ENCODE assay signal across 15 cellular contexts in the genomic region with DNA sequence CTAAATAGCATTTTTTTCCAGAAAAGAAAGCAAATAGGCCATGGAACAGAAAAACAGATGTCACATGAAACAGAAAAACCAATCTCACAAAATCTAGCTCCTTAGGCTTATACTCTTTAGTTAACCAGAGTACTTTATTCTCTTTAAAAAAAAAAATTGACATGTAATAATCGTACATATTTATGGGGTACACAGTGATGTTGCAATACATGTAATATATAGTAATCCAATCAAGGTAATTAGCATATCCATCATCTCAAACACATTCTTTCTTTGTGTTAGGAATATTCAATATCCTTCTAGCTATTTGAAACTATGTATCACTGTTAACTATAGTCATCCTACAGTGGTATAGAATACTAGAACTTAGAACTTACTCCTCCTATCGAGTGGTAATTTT. TPM values are rescaled to one million over a fixed set of nuclear protein-coding genes. Genes with fewer than 3 reads are reported as not detected.
DNase-seq lines count a peak whose midpoint lies in the region; ATAC-seq and TF ChIP-seq lines count a peak whose summit lies in the region.
"Had no signal": no experiment of that assay in that cellular context is flagged by ENCODE, and none has a peak within 500 bp of the region (broad histone marks: within the 10 kb centered on the region; RNA-seq: fewer than 3 reads in every experiment).

No MANE protein-coding gene starts in this region.

- H3K27me3 ChIP-seq in naive thymus-derived CD4-positive, alpha-beta T cell (ENCODE audit: control insufficient read depth in 2 of 2, insufficient read depth in 2 of 2, low read length in 2 of 2), result no peaks in the 10 kb centered on the region
- H3K27me3 ChIP-seq in heart left ventricle, result no peaks in the 10 kb centered on the region
- H3K27me3 ChIP-seq in WERI-Rb-1 (ENCODE audit: insufficient read depth, low read depth, severe bottlenecking), result no peaks in the 10 kb centered on the region
- H3K27me3 ChIP-seq: BE2C had no signal

- peak overlapping the region; percentile 21 to 53 for H3K27ac Mint-ChIP-seq in natural killer cell
- H3K27ac Mint-ChIP-seq in natural killer cell treated with Interleukin-12 subunit alpha and Interleukin-12 subunit beta and Interleukin-15 and Interleukin-18, amount 100 ng/mL, for 72 hours, result no peak overlapping the region
- peak overlapping the region; percentile 61 for H3K27ac Mint-ChIP-seq in activated T-helper 17 cell treated with anti-CD3 and anti-CD28 coated beads, Interleukin-2, amount 50 U/mL, for 72 hours
- H3K27ac Mint-ChIP-seq in naive thymus-derived CD4-positive, alpha-beta T cell, result peak overlapping the region in 6 of 9 donors; percentile 4 to 67 (median 52)
- H3K27ac Mint-ChIP-seq in type B pancreatic cell, result peak overlapping the region; percentile 19
- no peak overlapping the region for H3K27ac Mint-ChIP-seq in osteocyte (ENCODE audit: unreplicated experiment)

- H3K4me3 ChIP-seq in naive thymus-derived CD4-positive, alpha-beta T cell (ENCODE audit: low read length), result no peak overlapping the region
- H3K4me3 ChIP-seq in heart left ventricle, result no peak overlapping the region
- H3K4me3 ChIP-seq in WERI-Rb-1 (ENCODE audit: low read depth, low read length), result no peak overlapping the region
- H3K4me3 ChIP-seq: A549, HAP-1 had no signal

- CTCF ChIA-PET in naive thymus-derived CD4-positive, alpha-beta T cell (lab: Charles Lee), result no interaction called here

- H3K27ac ChIP-seq in naive thymus-derived CD4-positive, alpha-beta T cell (ENCODE audit: low read depth, low read length), result no peak overlapping the region
- H3K27ac ChIP-seq in heart left ventricle, result no peak overlapping the region
- no peak overlapping the region for H3K27ac ChIP-seq in WERI-Rb-1
- H3K27ac ChIP-seq: A549, C4-2B had no signal

- no peak for ATAC-seq in natural killer cell
- no peak for ATAC-seq in natural killer cell treated with Interleukin-12 subunit alpha and Interleukin-12 subunit beta and Interleukin-15 and Interleukin-18, amount 100 ng/mL, for 72 hours
- no peak for ATAC-seq in activated T-helper 17 cell treated with anti-CD3 and anti-CD28 coated beads, Interleukin-2, amount 50 U/mL, for 72 hours (replicated peaks)
- no peak for ATAC-seq in naive thymus-derived CD4-positive, alpha-beta T cell
- no peak for ATAC-seq in heart left ventricle
- ATAC-seq: A549 had no signal

- no peak for DNase-seq in natural killer cell
- no peak for DNase-seq in natural killer cell treated with Interleukin-12 subunit alpha and Interleukin-12 subunit beta and Interleukin-15 and Interleukin-18, amount 100 ng/mL, for 72 hours (ENCODE audit: low spot score)
- no peak for DNase-seq in naive thymus-derived CD4-positive, alpha-beta T cell
- no peak for DNase-seq in type B pancreatic cell (ENCODE audit: extremely low spot score, unreplicated experiment)
- no peak for DNase-seq in heart left ventricle
- DNase-seq in WERI-Rb-1, result no peak
- DNase-seq in osteocyte (ENCODE audit: extremely low spot score, unreplicated experiment), result no peak
- DNase-seq: CD4-positive, alpha-beta memory T cell; DND-41; GDM1 had no signal

- no peaks in the 10 kb centered on the region for H3K4me1 ChIP-seq in naive thymus-derived CD4-positive, alpha-beta T cell (ENCODE audit: control insufficient read depth in 2 of 2, insufficient read depth in 2 of 2, low read length in 2 of 2)
- no peaks in the 10 kb centered on the region for H3K4me1 ChIP-seq in heart left ventricle

- no peaks in the 10 kb centered on the region for H3K9me3 Mint-ChIP-seq in natural killer cell
- no peaks in the 10 kb centered on the region for H3K9me3 Mint-ChIP-seq in natural killer cell treated with Interleukin-12 subunit alpha and Interleukin-12 subunit beta and Interleukin-15 and Interleukin-18, amount 100 ng/mL, for 72 hours
- H3K9me3 Mint-ChIP-seq in activated T-helper 17 cell treated with anti-CD3 and anti-CD28 coated beads, Interleukin-2, amount 50 U/mL, for 72 hours, result no peaks in the 10 kb centered on the region
- no peaks in the 10 kb centered on the region for H3K9me3 Mint-ChIP-seq in naive thymus-derived CD4-positive, alpha-beta T cell
- H3K9me3 Mint-ChIP-seq in type B pancreatic cell, result no peaks in the 10 kb centered on the region
- H3K9me3 Mint-ChIP-seq in osteocyte (ENCODE audit: unreplicated experiment), result no peaks in the 10 kb centered on the region
- H3K9me3 Mint-ChIP-seq: CD4-positive, alpha-beta memory T cell had no signal

- TF ChIP-seq CTCF in natural killer cell (IDR thresholded peaks at IDR 0.05), result no peak
- no peak for TF ChIP-seq CTCF in type B pancreatic cell (conservative IDR thresholded peaks at IDR 0.05)
- no peak for TF ChIP-seq CTCF in heart left ventricle (IDR thresholded peaks at IDR 0.05)
- TF ChIP-seq CTCF in WERI-Rb-1 (IDR thresholded peaks at IDR 0.05; ENCODE audit: low read depth, low read length), result no peak
- TF ChIP-seq CTCF in osteocyte (IDR thresholded peaks at IDR 0.05), result no peak

- H3K27me3 Mint-ChIP-seq in natural killer cell (ENCODE audit: low read depth in 2 of 2) (no peaks in the 10 kb centered on the region), type B pancreatic cell (no peaks in the 10 kb centered on the region), osteocyte (ENCODE audit: unreplicated experiment) (no peaks in the 10 kb centered on the region)
- no peaks in the 10 kb centered on the region for H3K27me3 Mint-ChIP-seq in natural killer cell treated with Interleukin-12 subunit alpha and Interleukin-12 subunit beta and Interleukin-15 and Interleukin-18, amount 100 ng/mL, for 72 hours
- H3K27me3 Mint-ChIP-seq in activated T-helper 17 cell treated with anti-CD3 and anti-CD28 coated beads, Interleukin-2, amount 50 U/mL, for 72 hours, result no peaks in the 10 kb centered on the region
- H3K27me3 Mint-ChIP-seq in naive thymus-derived CD4-positive, alpha-beta T cell, result no peaks in the 10 kb centered on the region
- H3K27me3 Mint-ChIP-seq: CD4-positive, alpha-beta memory T cell had no signal

- H3K36me3 ChIP-seq in naive thymus-derived CD4-positive, alpha-beta T cell (ENCODE audit: control insufficient read depth in 2 of 3, insufficient read depth in 3 of 3, low read length in 3 of 3), result peaks cover 20 to 95% (median 21%) of the 10 kb centered on the region in 3 experiments
- peaks cover 0 to 98% (median 78%) of the 10 kb centered on the region in 9 donors for H3K36me3 ChIP-seq in heart left ventricle
- H3K36me3 ChIP-seq in WERI-Rb-1, result peaks cover 7% of the 10 kb centered on the region; the same call in 1 of the 2 replicates

- intact Hi-C loops in natural killer cell (cut with micrococcal nuclease), result no loop called here
- intact Hi-C loops in naive thymus-derived CD4-positive, alpha-beta T cell (cut with micrococcal nuclease), result no loop called here
- intact Hi-C loops in heart left ventricle (cut with DNase I), result no loop called here

- POLR2A ChIA-PET in naive thymus-derived CD4-positive, alpha-beta T cell (lab: Charles Lee), result no interaction called here

- H3K36me3 Mint-ChIP-seq in natural killer cell, result peaks cover 34% of the 10 kb centered on the region
- H3K36me3 Mint-ChIP-seq in natural killer cell treated with Interleukin-12 subunit alpha and Interleukin-12 subunit beta and Interleukin-15 and Interleukin-18, amount 100 ng/mL, for 72 hours, result peaks cover 22% of the 10 kb centered on the region
- H3K36me3 Mint-ChIP-seq in activated T-helper 17 cell treated with anti-CD3 and anti-CD28 coated beads, Interleukin-2, amount 50 U/mL, for 72 hours (ENCODE audit: low read depth), result peaks cover 100% of the 10 kb centered on the region
- H3K36me3 Mint-ChIP-seq in naive thymus-derived CD4-positive, alpha-beta T cell, result peaks cover 9 to 75% (median 39%) of the 10 kb centered on the region in 5 donors
- peaks cover 69% of the 10 kb centered on the region for H3K36me3 Mint-ChIP-seq in type B pancreatic cell
- peaks cover 56% of the 10 kb centered on the region for H3K36me3 Mint-ChIP-seq in osteocyte (ENCODE audit: unreplicated experiment)

- 95 to 99% (median 97%) methylated on average over 2 of the region's 2 CpGs for WGBS in heart left ventricle, 4 donors

- no peak for TF ChIP-seq POLR2A in heart left ventricle (IDR thresholded peaks at IDR 0.05)

- H3K4me3 Mint-ChIP-seq in natural killer cell (no peak overlapping the region), type B pancreatic cell (no peak overlapping the region), osteocyte (ENCODE audit: unreplicated experiment) (no peak overlapping the region)
- H3K4me3 Mint-ChIP-seq in natural killer cell treated with Interleukin-12 subunit alpha and Interleukin-12 subunit beta and Interleukin-15 and Interleukin-18, amount 100 ng/mL, for 72 hours, result no peak overlapping the region
- no peak overlapping the region for H3K4me3 Mint-ChIP-seq in activated T-helper 17 cell treated with anti-CD3 and anti-CD28 coated beads, Interleukin-2, amount 50 U/mL, for 72 hours
- H3K4me3 Mint-ChIP-seq in naive thymus-derived CD4-positive, alpha-beta T cell, result no peak overlapping the region
- H3K4me3 Mint-ChIP-seq: CD4-positive, alpha-beta memory T cell had no signal

- H3K4me1 Mint-ChIP-seq in natural killer cell, result peaks cover 20 to 43% of the 10 kb centered on the region in 2 donors
- peaks cover 15 to 17% of the 10 kb centered on the region in 2 donors for H3K4me1 Mint-ChIP-seq in natural killer cell treated with Interleukin-12 subunit alpha and Interleukin-12 subunit beta and Interleukin-15 and Interleukin-18, amount 100 ng/mL, for 72 hours (ENCODE audit: low read depth in 2 of 2)
- no peaks in the 10 kb centered on the region for H3K4me1 Mint-ChIP-seq in activated T-helper 17 cell treated with anti-CD3 and anti-CD28 coated beads, Interleukin-2, amount 50 U/mL, for 72 hours
- peaks cover 8 to 20% (median 12%) of the 10 kb centered on the region in 7 donors for H3K4me1 Mint-ChIP-seq in naive thymus-derived CD4-positive, alpha-beta T cell
- peaks cover 5% of the 10 kb centered on the region for H3K4me1 Mint-ChIP-seq in type B pancreatic cell (ENCODE audit: unreplicated experiment)
- H3K4me1 Mint-ChIP-seq in osteocyte (ENCODE audit: unreplicated experiment), result no peaks in the 10 kb centered on the region

- no peaks in the 10 kb centered on the region for H3K9me3 ChIP-seq in naive thymus-derived CD4-positive, alpha-beta T cell (ENCODE audit: control insufficient read depth in 2 of 3, low read length in 3 of 3)
- no peaks in the 10 kb centered on the region for H3K9me3 ChIP-seq in heart left ventricle
- no peaks in the 10 kb centered on the region for H3K9me3 ChIP-seq in WERI-Rb-1 (ENCODE audit: severe bottlenecking)
- H3K9me3 ChIP-seq: A549, BE2C, HAP-1 had no signal

RNA-seq across cellular contexts. Expression of a gene that starts 20.1 kb away (rescaled TPM):
- total RNA-seq in natural killer cell (100 to 1,000 TPM; 161 to 179 (median 178) TPM), type B pancreatic cell (ENCODE audit: low replicate concordance) (59.9 and 94.6 TPM in 2 replicates), heart left ventricle (10 to 100 TPM in 4 of 9 donors, 1 to 10 TPM in 5; 6.8 to 37.8 (median 9.7) TPM), osteocyte (29.5 and 34.8 TPM in 2 replicates)
- total RNA-seq in natural killer cell treated with Interleukin-12 subunit alpha and Interleukin-12 subunit beta and Interleukin-15 and Interleukin-18, amount 100 ng/mL, for 72 hours, result 100 to 1,000 TPM; 127 to 173 TPM
- 100 to 1,000 TPM; 123 to 184 TPM for total RNA-seq in activated T-helper 17 cell treated with anti-CD3 and anti-CD28 coated beads, Interleukin-2, amount 50 U/mL, for 72 hours
- total RNA-seq in naive thymus-derived CD4-positive, alpha-beta T cell, result 100 to 1,000 TPM; 104 to 220 (median 132) TPM
- polyA plus RNA-seq in naive thymus-derived CD4-positive, alpha-beta T cell, result 100 to 1,000 TPM; 115 to 117 TPM
- polyA plus RNA-seq in heart left ventricle, result 1 to 10 TPM; 4.3 to 7.5 TPM

Comparison
In these comparisons a context has a peak if more than half of its experiments do, and no peak if none do; other contexts are left out.
1. H3K27ac Mint-ChIP-seq: peak in natural killer cell (2 of 2), activated T-helper 17 cell treated with anti-CD3 and anti-CD28 coated beads, Interleukin-2, amount 50 U/mL, for 72 hours (single experiment), naive thymus-derived CD4-positive, alpha-beta T cell (6 of 9) and type B pancreatic cell (single experiment); none in natural killer cell treated with Interleukin-12 subunit alpha and Interleukin-12 subunit beta and Interleukin-15 and Interleukin-18, amount 100 ng/mL, for 72 hours (0 of 2) and osteocyte (single experiment).